Comparison of ENCODE assay signal across 1 cellular context in the genomic region with DNA sequence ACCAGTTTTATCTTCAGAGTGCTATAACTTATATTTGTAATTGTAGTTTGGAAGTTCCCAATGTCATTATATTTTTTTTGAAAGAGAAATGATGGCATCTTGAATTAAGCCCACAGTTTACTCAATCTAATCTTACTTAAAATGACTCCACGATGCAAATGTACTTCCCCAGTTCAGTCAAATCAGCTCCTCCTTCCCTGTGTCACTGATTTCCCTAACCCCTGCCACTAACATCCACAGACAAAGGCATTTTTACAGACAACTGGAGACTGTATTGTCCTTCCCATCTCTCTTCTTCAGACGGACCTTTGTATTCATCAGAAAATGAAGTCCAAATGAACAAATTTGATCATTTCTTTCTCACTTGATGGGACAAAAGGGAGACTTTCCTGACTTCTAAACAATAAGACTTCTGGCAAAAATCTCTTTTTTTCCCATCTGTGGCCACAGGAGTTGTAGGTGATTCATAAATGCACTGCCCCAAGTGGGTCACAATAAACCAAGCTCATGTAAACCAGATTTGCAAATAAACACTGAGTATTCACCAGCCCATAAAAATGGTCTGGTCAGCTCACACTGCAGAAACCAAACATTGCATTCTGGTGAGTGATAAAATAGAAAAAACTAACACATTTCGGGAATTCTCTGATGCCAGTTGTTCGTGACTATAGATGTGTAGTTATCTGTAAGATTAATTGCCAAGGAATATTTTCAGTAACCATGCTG.
TF ChIP-seq lines count a peak whose summit lies in the region.

No MANE protein-coding gene starts in this region.

TF ChIP-seq in A549, 52 proteins besides CTCF, POLR2A, EP300 and RAD21 (continued from another document):
- no peak for TF ChIP-seq MAZ (IDR thresholded peaks at IDR 0.05; ENCODE audit: borderline replicate concordance, low read depth, low read length)
- TF ChIP-seq, protein P1, sequence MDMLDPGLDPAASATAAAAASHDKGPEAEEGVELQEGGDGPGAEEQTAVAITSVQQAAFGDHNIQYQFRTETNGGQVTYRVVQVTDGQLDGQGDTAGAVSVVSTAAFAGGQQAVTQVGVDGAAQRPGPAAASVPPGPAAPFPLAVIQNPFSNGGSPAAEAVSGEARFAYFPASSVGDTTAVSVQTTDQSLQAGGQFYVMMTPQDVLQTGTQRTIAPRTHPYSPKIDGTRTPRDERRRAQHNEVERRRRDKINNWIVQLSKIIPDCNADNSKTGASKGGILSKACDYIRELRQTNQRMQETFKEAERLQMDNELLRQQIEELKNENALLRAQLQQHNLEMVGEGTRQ (IDR thresholded peaks at IDR 0.05): no peak
- TF ChIP-seq EHMT2 (IDR thresholded peaks at IDR 0.05; ENCODE audit: low read depth): no peak
- no peak for TF ChIP-seq HOXA7 (CRISPR knock-in tag; IDR thresholded peaks at IDR 0.05)
- no peak for TF ChIP-seq RNF2 (IDR thresholded peaks at IDR 0.05; ENCODE audit: borderline replicate concordance, low read depth)
- TF ChIP-seq CBX2 (IDR thresholded peaks at IDR 0.05; ENCODE audit: borderline replicate concordance, low read depth): no peak
- no peak for TF ChIP-seq ZSCAN20 (CRISPR knock-in tag; IDR thresholded peaks at IDR 0.05)
- TF ChIP-seq JUN (IDR thresholded peaks at IDR 0.05): no peak
- TF ChIP-seq CEBPB (IDR thresholded peaks at IDR 0.05): peak in 1 of 2 experiments; percentile 28; a peak in 1 of 4 replicates
- TF ChIP-seq, protein P2, sequence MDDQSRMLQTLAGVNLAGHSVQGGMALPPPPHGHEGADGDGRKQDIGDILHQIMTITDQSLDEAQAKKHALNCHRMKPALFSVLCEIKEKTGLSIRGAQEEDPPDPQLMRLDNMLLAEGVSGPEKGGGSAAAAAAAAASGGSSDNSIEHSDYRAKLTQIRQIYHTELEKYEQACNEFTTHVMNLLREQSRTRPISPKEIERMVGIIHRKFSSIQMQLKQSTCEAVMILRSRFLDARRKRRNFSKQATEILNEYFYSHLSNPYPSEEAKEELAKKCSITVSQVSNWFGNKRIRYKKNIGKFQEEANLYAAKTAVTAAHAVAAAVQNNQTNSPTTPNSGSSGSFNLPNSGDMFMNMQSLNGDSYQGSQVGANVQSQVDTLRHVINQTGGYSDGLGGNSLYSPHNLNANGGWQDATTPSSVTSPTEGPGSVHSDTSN (IDR thresholded peaks at IDR 0.05): 0 out of 2 replicates have a peak, but pooled peaks have one; percentile 41
- TF ChIP-seq, protein P3, sequence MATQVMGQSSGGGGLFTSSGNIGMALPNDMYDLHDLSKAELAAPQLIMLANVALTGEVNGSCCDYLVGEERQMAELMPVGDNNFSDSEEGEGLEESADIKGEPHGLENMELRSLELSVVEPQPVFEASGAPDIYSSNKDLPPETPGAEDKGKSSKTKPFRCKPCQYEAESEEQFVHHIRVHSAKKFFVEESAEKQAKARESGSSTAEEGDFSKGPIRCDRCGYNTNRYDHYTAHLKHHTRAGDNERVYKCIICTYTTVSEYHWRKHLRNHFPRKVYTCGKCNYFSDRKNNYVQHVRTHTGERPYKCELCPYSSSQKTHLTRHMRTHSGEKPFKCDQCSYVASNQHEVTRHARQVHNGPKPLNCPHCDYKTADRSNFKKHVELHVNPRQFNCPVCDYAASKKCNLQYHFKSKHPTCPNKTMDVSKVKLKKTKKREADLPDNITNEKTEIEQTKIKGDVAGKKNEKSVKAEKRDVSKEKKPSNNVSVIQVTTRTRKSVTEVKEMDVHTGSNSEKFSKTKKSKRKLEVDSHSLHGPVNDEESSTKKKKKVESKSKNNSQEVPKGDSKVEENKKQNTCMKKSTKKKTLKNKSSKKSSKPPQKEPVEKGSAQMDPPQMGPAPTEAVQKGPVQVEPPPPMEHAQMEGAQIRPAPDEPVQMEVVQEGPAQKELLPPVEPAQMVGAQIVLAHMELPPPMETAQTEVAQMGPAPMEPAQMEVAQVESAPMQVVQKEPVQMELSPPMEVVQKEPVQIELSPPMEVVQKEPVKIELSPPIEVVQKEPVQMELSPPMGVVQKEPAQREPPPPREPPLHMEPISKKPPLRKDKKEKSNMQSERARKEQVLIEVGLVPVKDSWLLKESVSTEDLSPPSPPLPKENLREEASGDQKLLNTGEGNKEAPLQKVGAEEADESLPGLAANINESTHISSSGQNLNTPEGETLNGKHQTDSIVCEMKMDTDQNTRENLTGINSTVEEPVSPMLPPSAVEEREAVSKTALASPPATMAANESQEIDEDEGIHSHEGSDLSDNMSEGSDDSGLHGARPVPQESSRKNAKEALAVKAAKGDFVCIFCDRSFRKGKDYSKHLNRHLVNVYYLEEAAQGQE (IDR thresholded peaks at IDR 0.05): no peak
- peak; percentile 79 for TF ChIP-seq JUNB (IDR thresholded peaks at IDR 0.05)
- TF ChIP-seq HOXB13 (CRISPR knock-in tag; IDR thresholded peaks at IDR 0.05; ENCODE audit: low read depth): no peak
- no peak for TF ChIP-seq FOSB (CRISPR knock-in tag; IDR thresholded peaks at IDR 0.05)
- TF ChIP-seq NR3C1 (IDR thresholded peaks at IDR 0.05): no peak
- TF ChIP-seq, protein P4, sequence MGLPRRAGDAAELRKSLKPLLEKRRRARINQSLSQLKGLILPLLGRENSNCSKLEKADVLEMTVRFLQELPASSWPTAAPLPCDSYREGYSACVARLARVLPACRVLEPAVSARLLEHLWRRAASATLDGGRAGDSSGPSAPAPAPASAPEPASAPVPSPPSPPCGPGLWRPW (IDR thresholded peaks at IDR 0.05): no peak
- TF ChIP-seq, protein P5, sequence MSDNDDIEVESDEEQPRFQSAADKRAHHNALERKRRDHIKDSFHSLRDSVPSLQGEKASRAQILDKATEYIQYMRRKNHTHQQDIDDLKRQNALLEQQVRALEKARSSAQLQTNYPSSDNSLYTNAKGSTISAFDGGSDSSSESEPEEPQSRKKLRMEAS (IDR thresholded peaks at IDR 0.05): peak; percentile 36; the same call in 1 of the 2 replicates
- peak; percentile 70 for TF ChIP-seq FOSL2 (IDR thresholded peaks at IDR 0.05)
- TF ChIP-seq FOSL2 (CRISPR knock-in tag; IDR thresholded peaks at IDR 0.05): peak; percentile 80
